In the genomic region with DNA sequence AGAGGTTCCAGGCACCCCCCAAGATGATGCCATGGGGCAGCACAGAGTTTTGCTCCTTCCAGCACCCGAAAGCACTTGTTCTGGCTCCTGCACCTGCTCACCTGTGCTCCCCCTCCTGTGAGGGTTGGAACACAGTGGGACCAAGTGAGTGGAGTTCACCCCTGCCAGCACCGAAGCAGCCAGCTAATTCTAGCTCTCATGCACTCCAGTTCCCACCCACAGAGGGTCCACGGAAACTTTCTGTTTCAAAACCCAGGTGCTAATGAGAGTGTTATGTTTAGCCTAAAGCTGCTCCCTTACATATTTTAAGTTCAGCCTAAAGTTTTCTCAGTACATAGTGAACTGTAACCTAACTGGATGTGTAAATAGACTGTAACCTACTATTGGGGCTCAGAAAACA, we compare ENCODE assay signal across 23 cellular contexts.
"Had no signal": no experiment of that assay in that cellular context is flagged by ENCODE, and none has a peak within 500 bp of the region (broad histone marks: within the 10 kb centered on the region; RNA-seq: fewer than 3 reads in every experiment).

No MANE protein-coding gene starts in this region.

- H3K9me3 Mint-ChIP-seq: activated T-cell treated with anti-CD3 and anti-CD28 coated beads, Interleukin-2, amount 50 U/mL, for 4 hours; natural killer cell had no signal

- H3K27me3 ChIP-seq: colonic mucosa, hepatocyte, neutrophil, pancreas, right lobe of liver, stomach had no signal

- H3K4me1 Mint-ChIP-seq: central memory CD8-positive, alpha-beta T cell; natural killer cell had no signal

- H3K27ac Mint-ChIP-seq: endodermal cell, natural killer cell, type B pancreatic cell had no signal

- H3K79me2 ChIP-seq: hepatocyte had no signal

- H3K27ac ChIP-seq: colonic mucosa, epithelial cell of prostate, hepatocyte, neutrophil, pancreas, right lobe of liver, stomach had no signal

- H3K36me3 Mint-ChIP-seq: natural killer cell had no signal

- H3K4me3 ChIP-seq: colonic mucosa, hepatocyte, lung, pancreas, right lobe of liver, smooth muscle cell, stomach had no signal

- ATAC-seq: activated T-cell treated with anti-CD3 and anti-CD28 coated beads, Interleukin-2, amount 50 U/mL, for 4 hours; left colon; natural killer cell; pancreas; right lobe of liver had no signal

- H3K4me2 ChIP-seq: hepatocyte, smooth muscle cell had no signal

- DNase-seq: activated CD4-positive, alpha-beta T cell treated with anti-CD3 and anti-CD28 coated beads, Interleukin-2, amount 50 U/mL, for 1 hour; activated CD4-positive, CD25-positive, alpha-beta regulatory T cell treated with anti-CD3 and anti-CD28 coated beads, Interleukin-2, amount 50 U/mL, for 72 hours; activated CD8-positive, alpha-beta memory T cell treated with anti-CD3 and anti-CD28 coated beads, Interleukin-2, amount 50 U/mL, for 4 hours; activated naive CD4-positive, alpha-beta T cell treated with anti-CD3 and anti-CD28 coated beads, Interleukin-2, amount 50 U/mL, for 16 hours; activated T-cell treated with anti-CD3 and anti-CD28 coated beads, Interleukin-2, amount 50 U/mL, for 4 hours; aorta; colonic mucosa; endodermal cell; foreskin fibroblast; islet precursor cell; left colon; natural killer cell; pancreas; right lobe of liver; stimulated activated CD4-positive, alpha-beta T cell treated with anti-CD3 and anti-CD28 coated beads, Interleukin-4, amount 100 ng/mL, for 1 hour; stomach had no signal

- H3K36me3 ChIP-seq: colonic mucosa, neutrophil, pancreas, right lobe of liver, stomach had no signal

- H3K9me3 ChIP-seq: colonic mucosa, neutrophil, pancreas, right lobe of liver, stomach had no signal

- H2AFZ ChIP-seq: hepatocyte had no signal

- H3K4me1 ChIP-seq: colonic mucosa had no signal

- H3K4me3 Mint-ChIP-seq: activated T-cell treated with anti-CD3 and anti-CD28 coated beads, Interleukin-2, amount 50 U/mL, for 4 hours; central memory CD8-positive, alpha-beta T cell; endodermal cell; natural killer cell; type B pancreatic cell had no signal
